14 cellular contexts compared by ENCODE assay signal in the genomic region with DNA sequence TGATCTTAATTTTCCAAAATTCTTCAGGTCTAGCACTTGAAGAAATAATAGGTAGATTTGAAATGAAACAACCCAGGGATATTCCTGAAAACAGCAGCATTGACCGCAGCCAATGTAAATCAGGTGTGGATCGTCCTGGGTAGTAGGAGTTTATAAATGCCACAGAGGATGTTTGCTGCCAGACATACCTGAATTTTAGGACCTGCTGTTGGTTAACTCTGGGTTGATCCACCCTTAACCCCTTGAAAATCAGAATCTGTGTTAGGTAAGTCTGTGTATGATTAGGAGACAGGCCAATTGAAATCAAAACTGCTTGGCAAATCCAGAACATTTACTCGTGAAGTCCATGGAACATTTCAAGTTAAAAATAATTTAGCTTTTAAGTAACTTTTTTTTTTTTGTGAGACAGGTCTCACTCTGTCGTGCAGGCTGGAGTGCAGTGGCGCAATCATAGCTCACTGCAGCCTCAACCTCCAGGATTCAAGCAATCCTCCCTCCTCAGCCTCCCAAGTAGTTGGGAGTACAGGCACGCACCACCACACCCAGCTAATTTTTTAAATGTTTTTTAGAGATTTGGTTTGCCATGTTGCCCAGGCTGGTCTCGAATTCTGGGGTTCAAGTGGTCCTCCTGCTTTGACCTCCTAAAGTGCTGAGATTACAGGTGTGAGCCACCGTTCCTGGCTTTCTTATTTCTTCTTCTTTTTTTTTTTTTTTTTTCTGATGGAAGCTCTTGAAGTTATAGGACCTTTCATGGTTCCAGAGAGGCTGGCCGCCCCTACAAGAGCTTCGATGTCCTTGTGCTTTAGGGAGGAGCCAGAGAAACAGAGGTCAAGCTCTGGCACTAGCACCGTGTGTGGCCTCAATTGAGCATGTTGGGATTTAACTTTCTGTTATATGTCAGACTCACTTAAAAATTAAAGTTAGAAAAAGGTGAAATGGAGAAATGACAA. TPM values are rescaled to one million over a fixed set of nuclear protein-coding genes. Genes with fewer than 3 reads are reported as not detected.
DNase-seq lines count a peak whose midpoint lies in the region; ATAC-seq and TF ChIP-seq lines count a peak whose summit lies in the region.
"Had no signal": no experiment of that assay in that cellular context is flagged by ENCODE, and none has a peak within 500 bp of the region (broad histone marks: within the 10 kb centered on the region; RNA-seq: fewer than 3 reads in every experiment).

No MANE protein-coding gene starts in this region.

- DNase-seq in stimulated activated naive CD8-positive, alpha-beta T cell treated with anti-CD3 and anti-CD28 coated beads, Interleukin-15, amount 100 ng/mL, for 72 hours, result no peak
- DNase-seq in naive thymus-derived CD4-positive, alpha-beta T cell, result no peak
- no peak for DNase-seq in germinal center (ENCODE audit: low spot score)
- no peak for DNase-seq in activated naive CD4-positive, alpha-beta T cell treated with Interleukin-2 at 50 U/mL for 16 hours
- DNase-seq: activated CD8-positive, alpha-beta memory T cell treated with anti-CD3 and anti-CD28 coated beads, Interleukin-2, amount 50 U/mL, for 4 hours; esophagus squamous epithelium; islet precursor cell; NCI-H1436; ovary; stimulated activated CD4-positive, alpha-beta T cell treated with anti-CD3 and anti-CD28 coated beads, Interleukin-4, amount 100 ng/mL, for 1 hour had no signal

- POLR2A ChIA-PET in naive thymus-derived CD4-positive, alpha-beta T cell (lab: Charles Lee), result interaction anchor here (1.0 to 4.9 kb wide), 5 partner anchors 12 to 93 kb away, joined by 3 to 52 read pairs (median 5); partner anchors contain the start of gene RHBDD2

- TF ChIP-seq CTCF in brain (conservative IDR thresholded peaks at IDR 0.05), result no peak

- H3K4me3 Mint-ChIP-seq in stimulated activated naive CD8-positive, alpha-beta T cell treated with anti-CD3 and anti-CD28 coated beads, Interleukin-15, Interleukin-2, amounts not matched to agents 100 ng/mL and 50 ng/mL, for 24 hours, result peak overlapping the region; percentile 89
- no peak overlapping the region for H3K4me3 Mint-ChIP-seq in stimulated activated naive CD8-positive, alpha-beta T cell treated with anti-CD3 and anti-CD28 coated beads, Interleukin-15, amount 100 ng/mL, for 72 hours
- H3K4me3 Mint-ChIP-seq in brain, result peak overlapping the region; percentile 92 to 98 (median 95)
- H3K4me3 Mint-ChIP-seq in naive thymus-derived CD4-positive, alpha-beta T cell, result peak overlapping the region in 9 of 10 donors; percentile 34 to 94 (median 92)

- no peak overlapping the region for H3K27ac ChIP-seq in naive thymus-derived CD4-positive, alpha-beta T cell (ENCODE audit: low read depth, low read length)

- H3K36me3 ChIP-seq in naive thymus-derived CD4-positive, alpha-beta T cell (ENCODE audit: control insufficient read depth in 2 of 3, insufficient read depth in 3 of 3, low read length in 3 of 3), result peaks cover 0 to 10% (median 0%) of the 10 kb centered on the region in 3 experiments
- H3K36me3 ChIP-seq: esophagus squamous epithelium, ovary had no signal

- H3K4me1 Mint-ChIP-seq in stimulated activated naive CD8-positive, alpha-beta T cell treated with anti-CD3 and anti-CD28 coated beads, Interleukin-15, Interleukin-2, amounts not matched to agents 100 ng/mL and 50 ng/mL, for 24 hours (ENCODE audit: low read depth), result peaks cover 45% of the 10 kb centered on the region
- H3K4me1 Mint-ChIP-seq in stimulated activated naive CD8-positive, alpha-beta T cell treated with anti-CD3 and anti-CD28 coated beads, Interleukin-15, amount 100 ng/mL, for 72 hours, result peaks cover 42% of the 10 kb centered on the region
- peaks cover 54% of the 10 kb centered on the region for H3K4me1 Mint-ChIP-seq in brain
- peaks cover 26 to 68% (median 49%) of the 10 kb centered on the region in 7 donors for H3K4me1 Mint-ChIP-seq in naive thymus-derived CD4-positive, alpha-beta T cell

- H3K9me3 ChIP-seq in naive thymus-derived CD4-positive, alpha-beta T cell (ENCODE audit: control insufficient read depth in 2 of 3, low read length in 3 of 3), result no peaks in the 10 kb centered on the region
- H3K9me3 ChIP-seq: esophagus squamous epithelium, ovary had no signal

- H3K9me3 Mint-ChIP-seq in stimulated activated naive CD8-positive, alpha-beta T cell treated with anti-CD3 and anti-CD28 coated beads, Interleukin-15, Interleukin-2, amounts not matched to agents 100 ng/mL and 50 ng/mL, for 24 hours, result no peaks in the 10 kb centered on the region
- H3K9me3 Mint-ChIP-seq in stimulated activated naive CD8-positive, alpha-beta T cell treated with anti-CD3 and anti-CD28 coated beads, Interleukin-15, amount 100 ng/mL, for 72 hours, result no peaks in the 10 kb centered on the region
- H3K9me3 Mint-ChIP-seq in brain, result peaks cover 0 to 5% (median 0%) of the 10 kb centered on the region in 5 experiments
- no peaks in the 10 kb centered on the region for H3K9me3 Mint-ChIP-seq in naive thymus-derived CD4-positive, alpha-beta T cell

- CTCF ChIA-PET in naive thymus-derived CD4-positive, alpha-beta T cell (lab: Charles Lee), result interaction anchor here (2.3 kb wide), 1 partner anchor 103 kb away, joined by 6 read pairs; no protein-coding TSS in a partner anchor

- H3K36me3 Mint-ChIP-seq in stimulated activated naive CD8-positive, alpha-beta T cell treated with anti-CD3 and anti-CD28 coated beads, Interleukin-15, Interleukin-2, amounts not matched to agents 100 ng/mL and 50 ng/mL, for 24 hours (ENCODE audit: low read depth), result peaks cover 6% of the 10 kb centered on the region
- peaks cover 23% of the 10 kb centered on the region for H3K36me3 Mint-ChIP-seq in brain
- H3K36me3 Mint-ChIP-seq in naive thymus-derived CD4-positive, alpha-beta T cell, result peaks cover 0 to 6% (median 0%) of the 10 kb centered on the region in 5 donors

- peaks cover 12 to 19% of the 10 kb centered on the region in 2 donors for H3K4me1 ChIP-seq in naive thymus-derived CD4-positive, alpha-beta T cell (ENCODE audit: control insufficient read depth in 2 of 2, insufficient read depth in 2 of 2, low read length in 2 of 2)

- H3K27me3 ChIP-seq in naive thymus-derived CD4-positive, alpha-beta T cell (ENCODE audit: control insufficient read depth in 2 of 2, insufficient read depth in 2 of 2, low read length in 2 of 2), result no peaks in the 10 kb centered on the region
- H3K27me3 ChIP-seq: esophagus squamous epithelium, ovary had no signal

- peak overlapping the region; percentile 79 for H3K4me3 ChIP-seq in naive thymus-derived CD4-positive, alpha-beta T cell (ENCODE audit: low read length)

- H3K27ac Mint-ChIP-seq in stimulated activated naive CD8-positive, alpha-beta T cell treated with anti-CD3 and anti-CD28 coated beads, Interleukin-15, Interleukin-2, amounts not matched to agents 100 ng/mL and 50 ng/mL, for 24 hours, result no peak overlapping the region
- no peak overlapping the region for H3K27ac Mint-ChIP-seq in stimulated activated naive CD8-positive, alpha-beta T cell treated with anti-CD3 and anti-CD28 coated beads, Interleukin-15, amount 100 ng/mL, for 72 hours
- no peak overlapping the region for H3K27ac Mint-ChIP-seq in brain
- no peak overlapping the region for H3K27ac Mint-ChIP-seq in naive thymus-derived CD4-positive, alpha-beta T cell

- no peak for ATAC-seq in stimulated activated naive CD8-positive, alpha-beta T cell treated with anti-CD3 and anti-CD28 coated beads, Interleukin-15, amount 100 ng/mL, for 72 hours
- no peak for ATAC-seq in naive thymus-derived CD4-positive, alpha-beta T cell
- ATAC-seq in GM21423 (IDR thresholded peaks at IDR 0.05; ENCODE audit: unreplicated experiment), result no peak
- ATAC-seq in GM19395 (IDR thresholded peaks at IDR 0.05; ENCODE audit: unreplicated experiment), result no peak

- intact Hi-C loops in naive thymus-derived CD4-positive, alpha-beta T cell (cut with micrococcal nuclease), result loop anchor here (5.0 to 10.0 kb wide), 2 partner anchors 398 to 1745 kb away; partner anchors contain the start of gene EIF4H (in 1 of the 2)

- no peaks in the 10 kb centered on the region for H3K27me3 Mint-ChIP-seq in stimulated activated naive CD8-positive, alpha-beta T cell treated with anti-CD3 and anti-CD28 coated beads, Interleukin-15, Interleukin-2, amounts not matched to agents 100 ng/mL and 50 ng/mL, for 24 hours
- H3K27me3 Mint-ChIP-seq in stimulated activated naive CD8-positive, alpha-beta T cell treated with anti-CD3 and anti-CD28 coated beads, Interleukin-15, amount 100 ng/mL, for 72 hours, result no peaks in the 10 kb centered on the region
- peaks cover 8% of the 10 kb centered on the region for H3K27me3 Mint-ChIP-seq in brain
- no peaks in the 10 kb centered on the region for H3K27me3 Mint-ChIP-seq in naive thymus-derived CD4-positive, alpha-beta T cell

RNA-seq across cellular contexts. Expression of gene POR, which starts 2.0 kb away (rescaled TPM):
- polyA plus RNA-seq in brain (ENCODE audit: insufficient read depth, low read depth, low replicate concordance), result 109 TPM
- total RNA-seq in naive thymus-derived CD4-positive, alpha-beta T cell, result 10 to 100 TPM; 45.9 to 72.3 (median 69.7) TPM
- polyA plus RNA-seq in naive thymus-derived CD4-positive, alpha-beta T cell, result 10 to 100 TPM; 41.6 to 69.2 TPM

RNA-seq across cellular contexts. Expression of gene RHBDD2, which starts 38.1 kb away (rescaled TPM):
- polyA plus RNA-seq in brain (ENCODE audit: insufficient read depth, low read depth, low replicate concordance), result 367 TPM
- 10 to 100 TPM; 36.2 to 95.1 (median 47.8) TPM for total RNA-seq in naive thymus-derived CD4-positive, alpha-beta T cell
- 100 to 1,000 TPM; 107 to 124 TPM for polyA plus RNA-seq in naive thymus-derived CD4-positive, alpha-beta T cell

Comparison
In these comparisons a context has a peak if more than half of its experiments do, and no peak if none do; other contexts are left out.
1. H3K4me3 Mint-ChIP-seq: peak in stimulated activated naive CD8-positive, alpha-beta T cell treated with anti-CD3 and anti-CD28 coated beads, Interleukin-15, Interleukin-2, amounts not matched to agents 100 ng/mL and 50 ng/mL, for 24 hours (single experiment), brain (5 of 5) and naive thymus-derived CD4-positive, alpha-beta T cell (9 of 10); none in stimulated activated naive CD8-positive, alpha-beta T cell treated with anti-CD3 and anti-CD28 coated beads, Interleukin-15, amount 100 ng/mL, for 72 hours (0 of 2).